1 cellular context compared by ENCODE assay signal in the genomic region with DNA sequence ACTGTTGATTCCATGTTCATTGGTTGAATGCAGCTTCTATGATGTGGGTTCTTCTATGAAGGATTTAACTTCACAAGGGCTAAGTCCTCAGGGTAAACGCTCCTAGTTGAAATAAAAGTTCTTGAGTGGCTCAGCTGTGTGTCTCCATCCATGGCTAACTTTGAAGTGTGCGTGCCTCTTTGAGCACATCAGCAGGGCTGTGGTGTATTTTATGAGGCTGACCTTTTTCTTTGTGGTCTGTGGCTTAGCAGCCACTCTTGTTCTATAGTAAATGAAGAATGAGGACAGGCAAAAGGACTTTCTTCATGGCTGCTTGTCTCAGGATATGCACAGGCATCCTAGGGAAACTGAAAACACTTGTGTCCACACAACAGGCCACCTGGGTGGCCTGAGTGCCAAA.
TF ChIP-seq lines count a peak whose summit lies in the region.

No MANE protein-coding gene starts in this region.

TF ChIP-seq in HepG2, 621 proteins besides CTCF, POLR2A, EP300 and RAD21 (continued from another document):
- TF ChIP-seq, protein P1, sequence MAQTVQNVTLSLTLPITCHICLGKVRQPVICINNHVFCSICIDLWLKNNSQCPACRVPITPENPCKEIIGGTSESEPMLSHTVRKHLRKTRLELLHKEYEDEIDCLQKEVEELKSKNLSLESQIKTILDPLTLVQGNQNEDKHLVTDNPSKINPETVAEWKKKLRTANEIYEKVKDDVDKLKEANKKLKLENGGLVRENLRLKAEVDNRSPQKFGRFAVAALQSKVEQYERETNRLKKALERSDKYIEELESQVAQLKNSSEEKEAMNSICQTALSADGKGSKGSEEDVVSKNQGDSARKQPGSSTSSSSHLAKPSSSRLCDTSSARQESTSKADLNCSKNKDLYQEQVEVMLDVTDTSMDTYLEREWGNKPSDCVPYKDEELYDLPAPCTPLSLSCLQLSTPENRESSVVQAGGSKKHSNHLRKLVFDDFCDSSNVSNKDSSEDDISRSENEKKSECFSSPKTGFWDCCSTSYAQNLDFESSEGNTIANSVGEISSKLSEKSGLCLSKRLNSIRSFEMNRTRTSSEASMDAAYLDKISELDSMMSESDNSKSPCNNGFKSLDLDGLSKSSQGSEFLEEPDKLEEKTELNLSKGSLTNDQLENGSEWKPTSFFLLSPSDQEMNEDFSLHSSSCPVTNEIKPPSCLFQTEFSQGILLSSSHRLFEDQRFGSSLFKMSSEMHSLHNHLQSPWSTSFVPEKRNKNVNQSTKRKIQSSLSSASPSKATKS (CRISPR knock-in tag; IDR thresholded peaks at IDR 0.05): no peak
- TF ChIP-seq ZFY (CRISPR knock-in tag; IDR thresholded peaks at IDR 0.05): no peak
